ENCODE assay signal across 5 cellular contexts in genomic region chr2:148071351-148071750, GRCh38.
"Had no signal": no experiment of that assay in that cellular context is flagged by ENCODE, and none has a peak within 500 bp of the region (broad histone marks: within the 10 kb centered on the region; RNA-seq: fewer than 3 reads in every experiment).

No MANE protein-coding gene starts in this region.

- H3K27ac ChIP-seq: HL-60 had no signal

- DNase-seq: IMR-90 had no signal

- ATAC-seq: HepG2, K562 had no signal

- H3K4me3 ChIP-seq: K562 had no signal

- FAIRE-seq: HepG2, HTR-8/SVneo, K562 had no signal
